ENCODE assay signal across 1 cellular context in the genomic region with DNA sequence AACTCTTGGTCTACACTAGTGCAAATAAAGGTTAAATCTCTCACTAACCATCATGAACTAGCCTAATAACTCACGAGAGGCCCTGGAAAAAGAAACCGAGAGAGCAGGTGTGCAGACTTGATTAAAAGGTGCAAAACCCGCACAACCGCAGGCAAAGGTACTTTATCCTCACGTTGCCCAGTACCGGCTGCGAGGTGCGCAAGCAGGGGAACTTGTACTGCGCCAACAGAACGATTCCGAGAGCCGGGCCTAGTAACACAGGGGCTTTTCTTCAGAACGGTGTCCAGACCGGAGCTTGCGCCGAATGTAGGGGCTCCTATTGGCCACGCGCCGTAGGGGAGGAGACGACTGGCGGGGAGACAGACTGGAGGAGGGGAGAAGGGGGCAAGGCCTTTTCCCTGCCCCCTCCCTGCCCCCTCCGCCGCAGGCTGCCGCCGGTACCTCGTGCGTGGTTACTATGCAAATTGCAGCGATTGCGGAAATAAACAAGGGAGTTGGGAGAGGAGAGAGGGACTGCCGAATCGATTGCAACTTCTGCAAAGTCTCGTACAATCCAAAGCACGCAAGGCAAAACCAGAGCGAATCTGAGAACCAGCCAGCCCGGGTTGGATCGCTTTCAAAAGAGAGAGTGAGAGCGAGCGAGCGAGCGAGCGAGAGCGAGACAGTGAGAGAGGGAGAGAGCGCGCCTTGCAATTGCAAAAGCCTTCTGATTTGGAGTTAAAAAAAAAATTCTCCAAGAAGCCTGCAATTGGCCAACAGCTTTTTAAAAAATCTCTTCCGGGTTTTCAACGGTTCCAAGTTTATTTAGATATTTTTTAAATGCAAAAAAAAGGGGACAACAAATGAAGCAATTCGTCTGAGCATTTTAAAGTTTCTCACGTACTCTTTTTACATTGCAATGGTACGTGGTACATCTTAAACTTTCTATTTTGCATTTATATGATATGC.
TF ChIP-seq lines count a peak whose summit lies in the region.

No MANE protein-coding gene starts in this region.

TF ChIP-seq in K562, 482 proteins besides CTCF, POLR2A, EP300 and RAD21 (continued from another document and continues in another):
- TF ChIP-seq, protein P1, sequence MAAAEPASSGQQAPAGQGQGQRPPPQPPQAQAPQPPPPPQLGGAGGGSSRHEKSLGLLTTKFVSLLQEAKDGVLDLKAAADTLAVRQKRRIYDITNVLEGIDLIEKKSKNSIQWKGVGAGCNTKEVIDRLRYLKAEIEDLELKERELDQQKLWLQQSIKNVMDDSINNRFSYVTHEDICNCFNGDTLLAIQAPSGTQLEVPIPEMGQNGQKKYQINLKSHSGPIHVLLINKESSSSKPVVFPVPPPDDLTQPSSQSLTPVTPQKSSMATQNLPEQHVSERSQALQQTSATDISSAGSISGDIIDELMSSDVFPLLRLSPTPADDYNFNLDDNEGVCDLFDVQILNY (CRISPR knock-in tag; IDR thresholded peaks at IDR 0.05) = no peak; the same call in 1 of the 2 replicates
- TF ChIP-seq NFXL1 (CRISPR knock-in tag; IDR thresholded peaks at IDR 0.05) = no peak
- TF ChIP-seq KDM1A (IDR thresholded peaks at IDR 0.05) = peak; percentile 68 to 78; a peak in 3 of 4 replicates
- no peak for TF ChIP-seq ZNF184 (CRISPR knock-in tag; IDR thresholded peaks at IDR 0.05)
- TF ChIP-seq ELF1 (tag; IDR thresholded peaks at IDR 0.05) = peak; percentile 86
- 0 out of 2 replicates have a peak, but pooled peaks have one; percentile 15 for TF ChIP-seq SMARCE1 (IDR thresholded peaks at IDR 0.05)
- no peak for TF ChIP-seq DNMT1 (IDR thresholded peaks at IDR 0.05)
- TF ChIP-seq, protein P2, sequence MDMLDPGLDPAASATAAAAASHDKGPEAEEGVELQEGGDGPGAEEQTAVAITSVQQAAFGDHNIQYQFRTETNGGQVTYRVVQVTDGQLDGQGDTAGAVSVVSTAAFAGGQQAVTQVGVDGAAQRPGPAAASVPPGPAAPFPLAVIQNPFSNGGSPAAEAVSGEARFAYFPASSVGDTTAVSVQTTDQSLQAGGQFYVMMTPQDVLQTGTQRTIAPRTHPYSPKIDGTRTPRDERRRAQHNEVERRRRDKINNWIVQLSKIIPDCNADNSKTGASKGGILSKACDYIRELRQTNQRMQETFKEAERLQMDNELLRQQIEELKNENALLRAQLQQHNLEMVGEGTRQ (CRISPR knock-in tag; IDR thresholded peaks at IDR 0.05) = no peak
- 0 out of 2 replicates have a peak, but pooled peaks have one; percentile 53 for TF ChIP-seq NBN (IDR thresholded peaks at IDR 0.05; ENCODE audit: low read depth)
- no peak for TF ChIP-seq E2F3 (CRISPR knock-in tag; IDR thresholded peaks at IDR 0.05)
- no peak for TF ChIP-seq MIER1 (IDR thresholded peaks at IDR 0.05; ENCODE audit: low read depth)
- TF ChIP-seq KLF1 (tag; IDR thresholded peaks at IDR 0.05) = no peak
- TF ChIP-seq ELF2 (CRISPR knock-in tag; IDR thresholded peaks at IDR 0.05) = 0 out of 2 replicates have a peak, but pooled peaks have one; percentile 68
- peak; percentile 47 for TF ChIP-seq ETV1 (tag; conservative IDR thresholded peaks at IDR 0.05; ENCODE audit: low read depth)
- TF ChIP-seq PML (IDR thresholded peaks at IDR 0.05; ENCODE audit: low read length) = peak; percentile 35; the same call in 1 of the 2 replicates
- TF ChIP-seq, protein P3, sequence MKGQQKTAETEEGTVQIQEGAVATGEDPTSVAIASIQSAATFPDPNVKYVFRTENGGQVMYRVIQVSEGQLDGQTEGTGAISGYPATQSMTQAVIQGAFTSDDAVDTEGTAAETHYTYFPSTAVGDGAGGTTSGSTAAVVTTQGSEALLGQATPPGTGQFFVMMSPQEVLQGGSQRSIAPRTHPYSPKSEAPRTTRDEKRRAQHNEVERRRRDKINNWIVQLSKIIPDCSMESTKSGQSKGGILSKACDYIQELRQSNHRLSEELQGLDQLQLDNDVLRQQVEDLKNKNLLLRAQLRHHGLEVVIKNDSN (CRISPR knock-in tag; IDR thresholded peaks at IDR 0.05) = peak; percentile 66
- TF ChIP-seq, protein P4, sequence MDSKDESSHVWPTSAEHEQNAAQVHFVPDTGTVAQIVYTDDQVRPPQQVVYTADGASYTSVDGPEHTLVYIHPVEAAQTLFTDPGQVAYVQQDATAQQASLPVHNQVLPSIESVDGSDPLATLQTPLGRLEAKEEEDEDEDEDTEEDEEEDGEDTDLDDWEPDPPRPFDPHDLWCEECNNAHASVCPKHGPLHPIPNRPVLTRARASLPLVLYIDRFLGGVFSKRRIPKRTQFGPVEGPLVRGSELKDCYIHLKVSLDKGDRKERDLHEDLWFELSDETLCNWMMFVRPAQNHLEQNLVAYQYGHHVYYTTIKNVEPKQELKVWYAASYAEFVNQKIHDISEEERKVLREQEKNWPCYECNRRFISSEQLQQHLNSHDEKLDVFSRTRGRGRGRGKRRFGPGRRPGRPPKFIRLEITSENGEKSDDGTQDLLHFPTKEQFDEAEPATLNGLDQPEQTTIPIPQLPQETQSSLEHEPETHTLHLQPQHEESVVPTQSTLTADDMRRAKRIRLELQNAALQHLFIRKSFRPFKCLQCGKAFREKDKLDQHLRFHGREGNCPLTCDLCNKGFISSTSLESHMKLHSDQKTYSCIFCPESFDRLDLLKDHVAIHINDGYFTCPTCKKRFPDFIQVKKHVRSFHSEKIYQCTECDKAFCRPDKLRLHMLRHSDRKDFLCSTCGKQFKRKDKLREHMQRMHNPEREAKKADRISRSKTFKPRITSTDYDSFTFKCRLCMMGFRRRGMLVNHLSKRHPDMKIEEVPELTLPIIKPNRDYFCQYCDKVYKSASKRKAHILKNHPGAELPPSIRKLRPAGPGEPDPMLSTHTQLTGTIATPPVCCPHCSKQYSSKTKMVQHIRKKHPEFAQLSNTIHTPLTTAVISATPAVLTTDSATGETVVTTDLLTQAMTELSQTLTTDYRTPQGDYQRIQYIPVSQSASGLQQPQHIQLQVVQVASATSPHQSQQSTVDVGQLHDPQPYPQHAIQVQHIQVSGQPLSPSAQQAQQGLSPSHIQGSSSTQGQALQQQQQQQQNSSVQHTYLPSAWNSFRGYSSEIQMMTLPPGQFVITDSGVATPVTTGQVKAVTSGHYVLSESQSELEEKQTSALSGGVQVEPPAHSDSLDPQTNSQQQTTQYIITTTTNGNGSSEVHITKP (IDR thresholded peaks at IDR 0.05; ENCODE audit: partially characterized antibody) = peak; percentile 59
- peak; percentile 94 for TF ChIP-seq ZNF212 (CRISPR knock-in tag; IDR thresholded peaks at IDR 0.05)
- TF ChIP-seq PYGO2 (tag; IDR thresholded peaks at IDR 0.05) = no peak
- TF ChIP-seq NCOR1 (IDR thresholded peaks at IDR 0.05) = peak; percentile 67
- TF ChIP-seq, protein P5, sequence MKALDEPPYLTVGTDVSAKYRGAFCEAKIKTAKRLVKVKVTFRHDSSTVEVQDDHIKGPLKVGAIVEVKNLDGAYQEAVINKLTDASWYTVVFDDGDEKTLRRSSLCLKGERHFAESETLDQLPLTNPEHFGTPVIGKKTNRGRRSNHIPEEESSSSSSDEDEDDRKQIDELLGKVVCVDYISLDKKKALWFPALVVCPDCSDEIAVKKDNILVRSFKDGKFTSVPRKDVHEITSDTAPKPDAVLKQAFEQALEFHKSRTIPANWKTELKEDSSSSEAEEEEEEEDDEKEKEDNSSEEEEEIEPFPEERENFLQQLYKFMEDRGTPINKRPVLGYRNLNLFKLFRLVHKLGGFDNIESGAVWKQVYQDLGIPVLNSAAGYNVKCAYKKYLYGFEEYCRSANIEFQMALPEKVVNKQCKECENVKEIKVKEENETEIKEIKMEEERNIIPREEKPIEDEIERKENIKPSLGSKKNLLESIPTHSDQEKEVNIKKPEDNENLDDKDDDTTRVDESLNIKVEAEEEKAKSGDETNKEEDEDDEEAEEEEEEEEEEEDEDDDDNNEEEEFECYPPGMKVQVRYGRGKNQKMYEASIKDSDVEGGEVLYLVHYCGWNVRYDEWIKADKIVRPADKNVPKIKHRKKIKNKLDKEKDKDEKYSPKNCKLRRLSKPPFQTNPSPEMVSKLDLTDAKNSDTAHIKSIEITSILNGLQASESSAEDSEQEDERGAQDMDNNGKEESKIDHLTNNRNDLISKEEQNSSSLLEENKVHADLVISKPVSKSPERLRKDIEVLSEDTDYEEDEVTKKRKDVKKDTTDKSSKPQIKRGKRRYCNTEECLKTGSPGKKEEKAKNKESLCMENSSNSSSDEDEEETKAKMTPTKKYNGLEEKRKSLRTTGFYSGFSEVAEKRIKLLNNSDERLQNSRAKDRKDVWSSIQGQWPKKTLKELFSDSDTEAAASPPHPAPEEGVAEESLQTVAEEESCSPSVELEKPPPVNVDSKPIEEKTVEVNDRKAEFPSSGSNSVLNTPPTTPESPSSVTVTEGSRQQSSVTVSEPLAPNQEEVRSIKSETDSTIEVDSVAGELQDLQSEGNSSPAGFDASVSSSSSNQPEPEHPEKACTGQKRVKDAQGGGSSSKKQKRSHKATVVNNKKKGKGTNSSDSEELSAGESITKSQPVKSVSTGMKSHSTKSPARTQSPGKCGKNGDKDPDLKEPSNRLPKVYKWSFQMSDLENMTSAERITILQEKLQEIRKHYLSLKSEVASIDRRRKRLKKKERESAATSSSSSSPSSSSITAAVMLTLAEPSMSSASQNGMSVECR (CRISPR knock-in tag; IDR thresholded peaks at IDR 0.05) = peak; percentile 69; the same call in 1 of the 2 replicates
- TF ChIP-seq SMAD1 (IDR thresholded peaks at IDR 0.05; ENCODE audit: low read depth, low read length, partially characterized antibody) = peak; percentile 43
- peak; percentile 75; the same call in 1 of the 2 replicates for TF ChIP-seq LCOR (CRISPR knock-in tag; IDR thresholded peaks at IDR 0.05)
- TF ChIP-seq, protein P6, sequence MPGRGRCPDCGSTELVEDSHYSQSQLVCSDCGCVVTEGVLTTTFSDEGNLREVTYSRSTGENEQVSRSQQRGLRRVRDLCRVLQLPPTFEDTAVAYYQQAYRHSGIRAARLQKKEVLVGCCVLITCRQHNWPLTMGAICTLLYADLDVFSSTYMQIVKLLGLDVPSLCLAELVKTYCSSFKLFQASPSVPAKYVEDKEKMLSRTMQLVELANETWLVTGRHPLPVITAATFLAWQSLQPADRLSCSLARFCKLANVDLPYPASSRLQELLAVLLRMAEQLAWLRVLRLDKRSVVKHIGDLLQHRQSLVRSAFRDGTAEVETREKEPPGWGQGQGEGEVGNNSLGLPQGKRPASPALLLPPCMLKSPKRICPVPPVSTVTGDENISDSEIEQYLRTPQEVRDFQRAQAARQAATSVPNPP (IDR thresholded peaks at IDR 0.05; ENCODE audit: borderline replicate concordance, insufficient read depth, insufficient read length) = no peak
- TF ChIP-seq KAT7 (CRISPR knock-in tag; IDR thresholded peaks at IDR 0.05; ENCODE audit: borderline replicate concordance) = 0 out of 2 replicates have a peak, but pooled peaks have one; percentile 28
- peak; percentile 85 for TF ChIP-seq CEBPB (tag; IDR thresholded peaks at IDR 0.05)
- TF ChIP-seq KDM4B (IDR thresholded peaks at IDR 0.05; ENCODE audit: borderline replicate concordance in 2 of 2, low read depth in 1 of 2) = peak in 1 of 2 experiments; percentile 82; a peak in 1 of 4 replicates
- TF ChIP-seq TBP (optimal IDR thresholded peaks at IDR 0.05; ENCODE audit: low read depth, low read length) = peak; percentile 69
- peak; percentile 32; the same call in 1 of the 2 replicates for TF ChIP-seq EGR1 (conservative IDR thresholded peaks at IDR 0.05)
- TF ChIP-seq GABPB1 (CRISPR knock-in tag; IDR thresholded peaks at IDR 0.05) = peak; percentile 54
- TF ChIP-seq RBBP5 (IDR thresholded peaks at IDR 0.05; ENCODE audit: borderline replicate concordance, insufficient read depth, low read length, poor library complexity, severe bottlenecking) = peak; percentile 72
- TF ChIP-seq ATF7 (IDR thresholded peaks at IDR 0.05) = peak; percentile 72
- peak; percentile 51 to 92 for TF ChIP-seq RCOR1 (IDR thresholded peaks at IDR 0.05; ENCODE audit: borderline replicate concordance in 1 of 2, low read depth in 2 of 2, low read length in 2 of 2)
- TF ChIP-seq NR2C2 (CRISPR knock-in tag; IDR thresholded peaks at IDR 0.05) = no peak
- TF ChIP-seq NR2C2 (tag; IDR thresholded peaks at IDR 0.05) = peak; percentile 89
- peak; percentile 68 for TF ChIP-seq ZNF24 (IDR thresholded peaks at IDR 0.05)
- TF ChIP-seq YY1 (IDR thresholded peaks at IDR 0.05; ENCODE audit: borderline replicate concordance in 1 of 3, control insufficient read depth in 1 of 3, extremely low read depth in 1 of 3, insufficient read depth in 3 of 3, insufficient read length in 1 of 3, insufficient replicate concordance in 2 of 3, low read depth in 1 of 3, low read length in 2 of 3) = peak in 1 of 3 experiments; percentile 37
- TF ChIP-seq MXI1 (IDR thresholded peaks at IDR 0.05; ENCODE audit: low read depth, low read length) = peak; percentile 75
- TF ChIP-seq ESRRA (IDR thresholded peaks at IDR 0.05; ENCODE audit: borderline replicate concordance, low read depth) = peak; percentile 46; the same call in 1 of the 2 replicates
- TF ChIP-seq MTF1 (CRISPR knock-in tag; IDR thresholded peaks at IDR 0.05; ENCODE audit: borderline replicate concordance) = no peak
- peak; percentile 55 for TF ChIP-seq SUPT5H (IDR thresholded peaks at IDR 0.05)
- TF ChIP-seq MTA2 (IDR thresholded peaks at IDR 0.05; ENCODE audit: low read depth) = peak; percentile 12; the same call in 1 of the 2 replicates
- peak; percentile 41; the same call in 1 of the 2 replicates for TF ChIP-seq HCFC1 (IDR thresholded peaks at IDR 0.05; ENCODE audit: low read depth, low read length)
- TF ChIP-seq TAF7 (tag; IDR thresholded peaks at IDR 0.05) = peak; percentile 50; the same call in 1 of the 2 replicates
- peak; percentile 53 for TF ChIP-seq JUND (IDR thresholded peaks at IDR 0.05; ENCODE audit: borderline replicate concordance, low read depth, low read length)
- TF ChIP-seq JUND (tag; IDR thresholded peaks at IDR 0.05; ENCODE audit: borderline replicate concordance, low read depth, low read length) = no peak; the same call in 2 of the 3 replicates
- TF ChIP-seq BRF1 (IDR thresholded peaks at IDR 0.05; ENCODE audit: borderline replicate concordance, extremely low read depth, insufficient read length) = no peak
- peak; percentile 82 for TF ChIP-seq RBFOX2 (IDR thresholded peaks at IDR 0.05; ENCODE audit: low read depth, low read length)
- TF ChIP-seq, protein P7, sequence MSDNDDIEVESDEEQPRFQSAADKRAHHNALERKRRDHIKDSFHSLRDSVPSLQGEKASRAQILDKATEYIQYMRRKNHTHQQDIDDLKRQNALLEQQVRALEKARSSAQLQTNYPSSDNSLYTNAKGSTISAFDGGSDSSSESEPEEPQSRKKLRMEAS (CRISPR knock-in tag; IDR thresholded peaks at IDR 0.05) = peak; percentile 91
- peak; percentile 7 for TF ChIP-seq ZFP36 (IDR thresholded peaks at IDR 0.05; ENCODE audit: low read depth, low read length, partially characterized antibody)
- TF ChIP-seq MYC (IDR thresholded peaks at IDR 0.05; ENCODE audit: low read depth, low read length) = peak; percentile 96
- peak; percentile 73; the same call in 1 of the 2 replicates for TF ChIP-seq MYC (CRISPR knock-in tag; IDR thresholded peaks at IDR 0.05; ENCODE audit: borderline replicate concordance, low read depth)
- peak; percentile 93 for TF ChIP-seq EP400 (IDR thresholded peaks at IDR 0.05)
- peak; percentile 96 for TF ChIP-seq HNRNPLL (IDR thresholded peaks at IDR 0.05; ENCODE audit: low read depth, low read length, poor library complexity, severe bottlenecking)
- TF ChIP-seq ELF4 (CRISPR knock-in tag; IDR thresholded peaks at IDR 0.05) = peak; percentile 44; the same call in 1 of the 2 replicates
